Comparison of ENCODE assay signal across 8 cellular contexts in the genomic region with DNA sequence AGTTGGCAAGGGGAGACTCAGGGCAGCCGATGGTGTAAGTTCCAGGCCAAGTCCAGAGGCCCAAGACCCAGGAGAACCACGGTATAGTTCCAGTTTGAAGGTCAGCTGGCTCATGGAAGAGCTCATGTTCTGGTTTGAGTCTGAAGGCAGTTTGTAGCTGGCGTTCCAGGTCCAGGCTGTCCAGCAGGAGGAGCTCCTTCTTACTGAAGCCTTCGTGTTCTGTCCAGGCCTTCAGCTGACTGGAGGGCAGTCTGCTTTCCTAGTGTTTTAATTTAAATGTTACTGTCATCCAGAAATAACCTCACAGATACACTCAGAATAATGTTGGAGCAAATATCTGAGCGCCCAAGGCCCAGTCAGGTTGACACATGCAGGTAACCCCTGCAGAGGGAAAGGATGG. TPM values are rescaled to one million over a fixed set of nuclear protein-coding genes. Genes with fewer than 3 reads are reported as not detected.
A peak's percentile ranks its signal among the peaks of the same experiment; 100 is the strongest.
DNase-seq lines count a peak whose midpoint lies in the region; ATAC-seq and TF ChIP-seq lines count a peak whose summit lies in the region.

No MANE protein-coding gene starts in this region.

- POLR2A ChIA-PET in HEK293 (lab: Yijun Ruan, JAX), result no interaction called here

- H3K27me3 ChIP-seq in breast epithelium (no peaks in the 10 kb centered on the region), right lobe of liver (no peaks in the 10 kb centered on the region)

- H3K36me3 ChIP-seq in HEK293 (ENCODE audit: control insufficient read depth in 2 of 2, insufficient read depth in 1 of 2, low read length in 2 of 2), result peaks cover 6 to 26% of the 10 kb centered on the region in 2 experiments; a peak in 2 of 3 replicates
- no peaks in the 10 kb centered on the region for H3K36me3 ChIP-seq in breast epithelium
- peaks cover 0 to 14% (median 0%) of the 10 kb centered on the region in 4 donors for H3K36me3 ChIP-seq in right lobe of liver

- intact Hi-C loops in breast epithelium (cut with DNase I; ENCODE audit: low total_unique reads) (no loop called here), right lobe of liver (cut with DNase I) (no loop called here)

- H3K9me3 ChIP-seq in HEK293 (ENCODE audit: control insufficient read depth, insufficient read depth, low read depth, low read length) (no peaks in the 10 kb centered on the region), breast epithelium (no peaks in the 10 kb centered on the region), right lobe of liver (no peaks in the 10 kb centered on the region)

- CTCF ChIA-PET in HEK293 (lab: Yijun Ruan, JAX), result interaction anchor here (0.7 to 1.4 kb wide), 6 partner anchors 13 to 50 kb away, joined by 3 to 9 read pairs (median 4); no protein-coding TSS in a partner anchor

- TF ChIP-seq POLR2A in breast epithelium (IDR thresholded peaks at IDR 0.05), result no peak
- TF ChIP-seq POLR2A in right lobe of liver (IDR thresholded peaks at IDR 0.05), result no peak

- H3K4me3 ChIP-seq in HEK293 (ENCODE audit: low read depth, low read length) (no peak overlapping the region), breast epithelium (no peak overlapping the region), right lobe of liver (no peak overlapping the region)

- TF ChIP-seq CTCF in HEK293 (tag by site-specific recombination; IDR thresholded peaks at IDR 0.05) (no peak), breast epithelium (IDR thresholded peaks at IDR 0.05) (peak in 1 of 3 donors; percentile 20), right lobe of liver (IDR thresholded peaks at IDR 0.05) (peak; percentile 40 to 64 (median 56))

- DNase-seq in ACHN, result peak; percentile 50
- no peak for DNase-seq in breast epithelium (ENCODE audit: low spot score in 2 of 2)
- DNase-seq in right lobe of liver, result peak in 1 of 3 donors; percentile 58
- no peak for DNase-seq in HPDE6-E6E7 (ENCODE audit: extremely low spot score)
- DNase-seq in activated effector memory CD4-positive, alpha-beta T cell treated with anti-CD3 and anti-CD28 coated beads, Interleukin-2, amount 50 U/mL, for 16 hours, result no peak
- DNase-seq in superior temporal gyrus (ENCODE audit: extremely low spot score), result no peak
- no peak for DNase-seq in NCI-H748 (lab: John Stamatoyannopoulos, UW; ENCODE audit: unreplicated experiment)

- WGBS in right lobe of liver (ENCODE audit: insufficient coverage, low coverage, low lambda C conversion rate, missing lambda C conversion rate), result 36% methylated on average over 4 of the region's 5 CpGs

- H3K4me1 ChIP-seq in HEK293 (ENCODE audit: control insufficient read depth, insufficient read depth, low read length) (peaks cover 9% of the 10 kb centered on the region), breast epithelium (peaks cover 0 to 10% of the 10 kb centered on the region in 2 donors), right lobe of liver (peaks cover 0 to 3% (median 0%) of the 10 kb centered on the region in 4 donors)

- peak; percentile 66 to 87 (median 84) for ATAC-seq in right lobe of liver

- in situ Hi-C loops in ACHN (cut with HindIII; ENCODE audit: low pct_ligation_motif_present, low pct_unique_long_range_greater_than_20kb, low sequenced_read_pairs), result no loop called here

- H3K27ac ChIP-seq in HEK293 (ENCODE audit: extremely low read depth, low read depth, low read length), result no peak overlapping the region; the same call in 1 of the 2 replicates
- H3K27ac ChIP-seq in breast epithelium, result peak overlapping the region; percentile 48 to 52
- peak overlapping the region in 1 of 3 donors; percentile 31 for H3K27ac ChIP-seq in right lobe of liver

TF ChIP-seq in HEK293, 187 proteins besides CTCF, POLR2A, EP300 and RAD21:
- no peak for TF ChIP-seq ZNF423 (tag by site-specific recombination; IDR thresholded peaks at IDR 0.05)
- TF ChIP-seq TCF7L2 (IDR thresholded peaks at IDR 0.05; ENCODE audit: borderline replicate concordance, low read depth, low read length), result no peak
- 0 out of 2 replicates have a peak, but pooled peaks have one; percentile 7 for TF ChIP-seq ZNF600 (tag by site-specific recombination; IDR thresholded peaks at IDR 0.05)
TF ChIP-seq in HEK293: peak in this region for 1.

RNA-seq across cellular contexts. Expression of gene SUN1, which starts 4.2 kb away (rescaled TPM):
- total RNA-seq in breast epithelium (100 to 1,000 TPM; 153 to 189 (median 160) TPM), right lobe of liver (10 to 100 TPM; 33.4 to 54.0 (median 48.7) TPM)

RNA-seq across cellular contexts. Expression of gene GET4, which starts 39.9 kb away (rescaled TPM):
- total RNA-seq in breast epithelium (10 to 100 TPM; 23.7 to 33.4 (median 29.5) TPM), right lobe of liver (10 to 100 TPM; 15.6 to 38.3 (median 28.3) TPM)
